Comparison of ENCODE assay signal across 31 cellular contexts in genomic region chr14:68441532-68441931, GRCh38.
"Had no signal": no experiment of that assay in that cellular context is flagged by ENCODE, and none has a peak within 500 bp of the region (broad histone marks: within the 10 kb centered on the region; RNA-seq: fewer than 3 reads in every experiment).

No MANE protein-coding gene starts in this region.

- H3K27me3 ChIP-seq: adrenal gland, body of pancreas had no signal

- H2AFZ ChIP-seq: PC-9 had no signal

- H3K4me3 ChIP-seq: adrenal gland, body of pancreas, PC-9 had no signal

- H3K36me3 Mint-ChIP-seq: activated naive CD4-positive, alpha-beta T cell treated with anti-CD3 and anti-CD28 coated beads, Interleukin-2, amount 50 U/mL, for 72 hours had no signal

- H3K27me3 Mint-ChIP-seq: activated CD4-positive, alpha-beta memory T cell treated with anti-CD3 and anti-CD28 coated beads for 36 hours had no signal

- H3K4me3 Mint-ChIP-seq: activated CD4-positive, alpha-beta memory T cell treated with anti-CD3 and anti-CD28 coated beads for 36 hours; activated naive CD4-positive, alpha-beta T cell treated with anti-CD3 and anti-CD28 coated beads for 36 hours; activated T-cell treated with anti-CD3 and anti-CD28 coated beads, Interleukin-2, amount 50 U/mL, for 4 hours; activated T-helper 1 cell treated with anti-CD3 and anti-CD28 coated beads, Interleukin-12 subunit alpha, Interleukin-12 subunit beta, Interleukin-2, Interleukin-4 antibody, amounts not matched to agents 30 ng/mL and 10 ng/mL and 1 ng/mL, durations not matched to agents 14 hours and 24 hours and 36 hours; T-helper 1 cell treated with Interleukin-12 subunit alpha and Interleukin-12 subunit beta and Interleukin-4 antibody, amounts not matched to agents 30 μg/mL and 1 μg/mL, for 36 hours; T-helper 2 cell treated with Interferon-gamma antibody and Interleukin-4, amounts not matched to agents 5 μg/mL and 100 μg/mL, for 36 hours had no signal

- ATAC-seq: activated naive CD4-positive, alpha-beta T cell treated with anti-CD3 and anti-CD28 coated beads, Interleukin-2, amount 50 U/mL, for 72 hours; activated T-cell treated with anti-CD3 and anti-CD28 coated beads, Interleukin-2, amount 50 U/mL, for 4 hours; body of pancreas had no signal

- H3K9me3 ChIP-seq: adrenal gland, body of pancreas had no signal

- DNase-seq: activated CD4-positive, alpha-beta memory T cell treated with anti-CD3 and anti-CD28 coated beads for 36 hours; activated CD4-positive, alpha-beta T cell treated with anti-CD3 and anti-CD28 coated beads, Interleukin-2, amount 50 U/mL, for 1 hour; activated CD8-positive, alpha-beta memory T cell treated with anti-CD3 and anti-CD28 coated beads, Interleukin-2, amount 50 U/mL, for 4 hours; activated gamma-delta T cell treated with Interleukin-2 at 50 U/mL for 16 hours; activated naive CD4-positive, alpha-beta T cell treated with anti-CD3 and anti-CD28 coated beads for 36 hours; activated T-cell treated with anti-CD3 and anti-CD28 coated beads for 4 hours; activated T-cell treated with anti-CD3 and anti-CD28 coated beads, Interleukin-2, amount 50 U/mL, for 4 hours; adrenal gland; body of pancreas; caudate nucleus; cerebellar nuclear complex; NCI-H1048; NCI-H1105 treated with DMSO at 0.1 percent for 48 hours; NCI-H1436 treated with DMSO at 0.1 percent for 48 hours; NCI-H1694 treated with DMSO at 0.1 percent for 48 hours; NCI-H2029; NCI-H510A; NCI-H526; NCI-H748 treated with DMSO at 0.1 percent for 48 hours; NK-92 treated with Interleukin-12 subunit alpha and Interleukin-12 subunit beta, amount 100 ng/mL, for 24 hours; Right ventricle myocardium superior had no signal

- H3K27ac ChIP-seq: adrenal gland, body of pancreas, PC-9, RWPE1 had no signal

- H3K27ac Mint-ChIP-seq: activated CD4-positive, alpha-beta memory T cell treated with anti-CD3 and anti-CD28 coated beads for 36 hours; activated naive CD4-positive, alpha-beta T cell treated with anti-CD3 and anti-CD28 coated beads for 36 hours; activated naive CD4-positive, alpha-beta T cell treated with anti-CD3 and anti-CD28 coated beads, Interleukin-2, amount 50 U/mL, for 72 hours; activated T-helper 1 cell treated with anti-CD3 and anti-CD28 coated beads, Interleukin-12 subunit alpha, Interleukin-12 subunit beta, Interleukin-2, Interleukin-4 antibody, amounts not matched to agents 30 ng/mL and 10 ng/mL and 1 ng/mL, durations not matched to agents 14 hours and 24 hours and 36 hours; T-helper 1 cell treated with Interleukin-12 subunit alpha and Interleukin-12 subunit beta and Interleukin-4 antibody, amounts not matched to agents 30 μg/mL and 1 μg/mL, for 36 hours; T-helper 2 cell treated with Interferon-gamma antibody and Interleukin-4, amounts not matched to agents 5 μg/mL and 100 μg/mL, for 36 hours had no signal

- H3K4me2 ChIP-seq: PC-9 had no signal

- H3K36me3 ChIP-seq: adrenal gland had no signal

- FAIRE-seq: astrocyte, bronchial epithelial cell, RCC 7860, TTC549 had no signal
